Comparison of ENCODE assay signal across 4 cellular contexts in genomic region chr22:47556473-47556872, GRCh38.
"Had no signal": no experiment of that assay in that cellular context is flagged by ENCODE, and none has a peak within 500 bp of the region (broad histone marks: within the 10 kb centered on the region; RNA-seq: fewer than 3 reads in every experiment).

No MANE protein-coding gene starts in this region.

- ATAC-seq: GM23338 had no signal

- DNase-seq: H9, HCEC 1CT, IMR-90 had no signal

- H3K4me3 ChIP-seq: GM23338 had no signal

- H3K27ac Mint-ChIP-seq: GM23338, H9 had no signal

- H3K4me1 Mint-ChIP-seq: GM23338, H9 had no signal

- H3K4me3 Mint-ChIP-seq: GM23338, H9 had no signal
